20 cellular contexts compared by ENCODE assay signal in genomic region chr2:200453142-200453852, GRCh38.
"Had no signal": no experiment of that assay in that cellular context is flagged by ENCODE, and none has a peak within 500 bp of the region (broad histone marks: within the 10 kb centered on the region; RNA-seq: fewer than 3 reads in every experiment).

No MANE protein-coding gene starts in this region.

- H3K36me3 ChIP-seq: thyroid gland had no signal

- H3K4me3 ChIP-seq: coronary artery, hepatocyte, left ventricle myocardium inferior, lung, sigmoid colon, suprapubic skin, thyroid gland, upper lobe of right lung, vagina had no signal

- DNase-seq: effector CD8-positive, alpha-beta T cell; foreskin melanocyte; head of caudate nucleus; kidney; left cardiac atrium; left ventricle myocardium inferior; natural killer cell; posterior cingulate gyrus; sigmoid colon; small intestine; stimulated activated CD4-positive, alpha-beta T cell treated with anti-CD3 and anti-CD28 coated beads, Interleukin-12 subunit alpha, Interleukin-12 subunit beta, amount 100 ng/mL, for 4 hours; stimulated activated naive CD4-positive, alpha-beta T cell; thyroid gland; upper lobe of right lung had no signal

- H3K9me3 Mint-ChIP-seq: natural killer cell, neural crest cell had no signal

- H3K27ac Mint-ChIP-seq: natural killer cell had no signal

- H3K4me1 Mint-ChIP-seq: natural killer cell had no signal

- H3K36me3 Mint-ChIP-seq: natural killer cell had no signal

- H3K27ac ChIP-seq: coronary artery, hepatocyte, left ventricle myocardium inferior, sigmoid colon, suprapubic skin, thyroid gland, upper lobe of right lung, vagina had no signal

- H3K9me3 ChIP-seq: left ventricle myocardium inferior, sigmoid colon, suprapubic skin, thyroid gland, upper lobe of right lung, vagina had no signal

- H3K27me3 ChIP-seq: hepatocyte, sigmoid colon, suprapubic skin, thyroid gland, upper lobe of right lung, vagina had no signal

- H3K4me3 Mint-ChIP-seq: natural killer cell, neural crest cell had no signal

- ATAC-seq: left cardiac atrium, natural killer cell, upper lobe of right lung had no signal

- H3K79me2 ChIP-seq: hepatocyte had no signal

- H3K4me2 ChIP-seq: hepatocyte had no signal
